In genomic region chr9:41064125-41064795, GRCh38 we compare ENCODE assay signal across 8 cellular contexts.
DNase-seq lines count a peak whose midpoint lies in the region; ATAC-seq and TF ChIP-seq lines count a peak whose summit lies in the region.
"Not testable (repeated sequence)": the region's sequence is repeated elsewhere in the genome, so short reads cannot be mapped to it uniquely, and the experiment has no call there.

No MANE protein-coding gene starts in this region.

- not testable (repeated sequence) for H3K4me1 Mint-ChIP-seq in activated CD8-positive, alpha-beta memory T cell treated with anti-CD3 and anti-CD28 coated beads, Interleukin-2, amount 10 ng/mL, durations not matched to agents 7 days and 5 days

- not testable (repeated sequence) for H3K79me2 ChIP-seq in Loucy (ENCODE audit: insufficient read depth, low read length)

- H3K27me3 ChIP-seq in Loucy (ENCODE audit: insufficient read depth, low read length, poor library complexity, severe bottlenecking); left lung: not testable (repeated sequence)

- peak overlapping the region; percentile 22 for H3K9ac ChIP-seq in Loucy (ENCODE audit: low read depth, low read length, poor library complexity, severe bottlenecking)

- not testable (repeated sequence) for H3K4me1 ChIP-seq in Loucy (ENCODE audit: insufficient read depth, low read length, poor library complexity, severe bottlenecking); left lung

- H4K20me1 ChIP-seq in Loucy (ENCODE audit: insufficient read depth, low read length, poor library complexity, severe bottlenecking) = not testable (repeated sequence)

- H3K4me3 ChIP-seq in Loucy (ENCODE audit: low read length, poor library complexity, severe bottlenecking) = peak overlapping the region; percentile 65
- H3K4me3 ChIP-seq in left lung = not testable (repeated sequence)

- H3K4me2 ChIP-seq in Loucy (ENCODE audit: low read depth, low read length, poor library complexity, severe bottlenecking) = peak overlapping the region; percentile 66

- H3K9me2 ChIP-seq in Loucy (replicated peaks; ENCODE audit: low read depth, low read length) = not testable (repeated sequence)

- CTCF ChIA-PET in activated CD8-positive, alpha-beta memory T cell treated with anti-CD3 and anti-CD28 coated beads, Interleukin-2, amount 10 ng/mL, durations not matched to agents 7 days and 5 days (lab: Charles Lee) = not testable (repeated sequence)

- ATAC-seq in HG03025 (IDR thresholded peaks at IDR 0.05; ENCODE audit: low FRiP score, unreplicated experiment) (peak; percentile 50), left lung (peak; percentile 78)
- ATAC-seq in activated CD8-positive, alpha-beta memory T cell treated with anti-CD3 and anti-CD28 coated beads, Interleukin-2, amount 10 ng/mL, durations not matched to agents 7 days and 5 days = peak; percentile 89

- H3F3A ChIP-seq in Loucy (ENCODE audit: low read depth) = not testable (repeated sequence)

- intact Hi-C loops in left lung (cut with DNase I) = not testable (repeated sequence)

- not testable (repeated sequence) for H3K27ac ChIP-seq in left lung

- not testable (repeated sequence) for H3K9me3 Mint-ChIP-seq in activated CD8-positive, alpha-beta memory T cell treated with anti-CD3 and anti-CD28 coated beads, Interleukin-2, amount 10 ng/mL, durations not matched to agents 7 days and 5 days (ENCODE audit: low read depth)

- not testable (repeated sequence) for H3K36me3 Mint-ChIP-seq in activated CD8-positive, alpha-beta memory T cell treated with anti-CD3 and anti-CD28 coated beads, Interleukin-2, amount 10 ng/mL, durations not matched to agents 7 days and 5 days

- H3K27me3 Mint-ChIP-seq in activated CD8-positive, alpha-beta memory T cell treated with anti-CD3 and anti-CD28 coated beads, Interleukin-2, amount 10 ng/mL, durations not matched to agents 7 days and 5 days = not testable (repeated sequence)

- H3K9me3 ChIP-seq in Loucy (ENCODE audit: insufficient read depth, low read depth, low read length); left lung: not testable (repeated sequence)

- not testable (repeated sequence) for TF ChIP-seq CTCF in GM20000 (IDR thresholded peaks at IDR 0.05; ENCODE audit: extremely low read depth, missing control alignments); Loucy (conservative IDR thresholded peaks at IDR 0.05; ENCODE audit: low read length); left lung (IDR thresholded peaks at IDR 0.05)

- peak overlapping the region; percentile 87 for H2AFZ ChIP-seq in Loucy (ENCODE audit: low read length)

- H3K36me3 ChIP-seq in Loucy (ENCODE audit: insufficient read depth, low read length); left lung: not testable (repeated sequence)

- H3K27ac Mint-ChIP-seq in activated CD8-positive, alpha-beta memory T cell treated with anti-CD3 and anti-CD28 coated beads, Interleukin-2, amount 10 ng/mL, durations not matched to agents 7 days and 5 days = not testable (repeated sequence)

- H3K4me3 Mint-ChIP-seq in activated CD8-positive, alpha-beta memory T cell treated with anti-CD3 and anti-CD28 coated beads, Interleukin-2, amount 10 ng/mL, durations not matched to agents 7 days and 5 days = not testable (repeated sequence)

- peak; percentile 3 for DNase-seq in EH (ENCODE audit: low read depth)
- peak; percentile 3 for DNase-seq in GM20000 (ENCODE audit: low spot score)
- DNase-seq in activated CD8-positive, alpha-beta memory T cell treated with anti-CD3 and anti-CD28 coated beads, Interleukin-2, amount 10 ng/mL, durations not matched to agents 7 days and 5 days = peak; percentile 51
- peak; percentile 30 for DNase-seq in central memory CD4-positive, alpha-beta T cell
- not testable (repeated sequence) for DNase-seq in left lung
- peak; percentile 1 to 26 for DNase-seq in stimulated activated CD4-positive, alpha-beta T cell treated with anti-CD3 and anti-CD28 coated beads, Interleukin-4, amount 100 ng/mL, for 4 hours
